28 cellular contexts compared by ENCODE assay signal in genomic region chr14:94343238-94343637, GRCh38. TPM values are rescaled to one million over a fixed set of nuclear protein-coding genes. Genes with fewer than 3 reads are reported as not detected.
A peak's percentile ranks its signal among the peaks of the same experiment; 100 is the strongest.
DNase-seq lines count a peak whose midpoint lies in the region; ATAC-seq and TF ChIP-seq lines count a peak whose summit lies in the region.
"Had no signal": no experiment of that assay in that cellular context is flagged by ENCODE, and none has a peak within 500 bp of the region (broad histone marks: within the 10 kb centered on the region; RNA-seq: fewer than 3 reads in every experiment).

No MANE protein-coding gene starts in this region.

- no peak overlapping the region for H2BK15ac ChIP-seq in IMR-90 (ENCODE audit: low read depth, low read length)

- H3K4me2 ChIP-seq in IMR-90 (ENCODE audit: low read depth, low read length): no peak overlapping the region
- H3K4me2 ChIP-seq: GM23338, SK-N-SH had no signal

- H3K79me1 ChIP-seq in IMR-90 (ENCODE audit: low read depth in 1 of 2, low read length in 2 of 2): no peaks in the 10 kb centered on the region

- H2AFZ ChIP-seq in ACC112 (ENCODE audit: low read length, unreplicated experiment) (no peak overlapping the region), IMR-90 (replicated peaks; ENCODE audit: low read length, poor library complexity) (peak overlapping the region; percentile 29)
- H2AFZ ChIP-seq: GM23338 had no signal

- DNase-seq in IMR-90 (no peak), DMS114 treated with DMSO at 0.1 percent for 48 hours (lab: John Stamatoyannopoulos, UW; ENCODE audit: unreplicated experiment) (no peak), NCI-H446 (lab: John Stamatoyannopoulos, UW) (no peak), HEK293T (ENCODE audit: extremely low spot score) (no peak)
- DNase-seq: Caco-2; CD8-positive, alpha-beta T cell; DMS79; EL; GDM1; H9; Karpas-422; NCI-H1092; NCI-H1417 treated with DMSO at 0.1 percent for 48 hours; NCI-H1694 treated with DMSO at 0.1 percent for 48 hours; NCI-H2081; NCI-H2227 treated with DMSO at 0.1 percent for 48 hours; NCI-H510A; NCI-H69; SIG-M5; SK-N-SH had no signal

- no peak for TF ChIP-seq CTCF in IMR-90 (conservative IDR thresholded peaks at IDR 0.05; ENCODE audit: low read depth, low read length)
- no peak for TF ChIP-seq CTCF in VCaP (conservative IDR thresholded peaks at IDR 0.05)

- no peak overlapping the region for H3K9ac ChIP-seq in IMR-90 (ENCODE audit: low read depth, low read length)
- no peak overlapping the region for H3K9ac ChIP-seq in subcutaneous abdominal adipose tissue (ENCODE audit: low read length in 5 of 5)
- H3K9ac ChIP-seq: SK-N-SH had no signal

- CTCF ChIA-PET in IMR-90 (lab: Yijun Ruan, JAX): no interaction called here
- CTCF ChIA-PET in HEK293T (lab: Yijun Ruan, JAX): interaction anchor here (1.0 kb wide), 1 partner anchor 489 kb away, joined by 3 read pairs; no protein-coding TSS in a partner anchor

- peaks cover 14% of the 10 kb centered on the region for H3K9me1 ChIP-seq in IMR-90 (ENCODE audit: insufficient read depth, low read length)

- in situ Hi-C loops in IMR-90 (cut with MboI; ENCODE audit: low sequenced_read_pairs): no loop called here

- POLR2A ChIA-PET in IMR-90 (lab: Charles Lee; ENCODE audit: unreplicated experiment) (no interaction called here), HEK293T (lab: Yijun Ruan, JAX) (interaction anchor here (1.2 kb wide), 1 partner anchor 24 kb away, joined by 3 read pairs; no protein-coding TSS in a partner anchor)

- intact Hi-C loops in IMR-90 (cut with micrococcal nuclease): no loop called here

- no CpG with 5 or more reads among the region's 5 CpGs for WGBS in IMR-90 (ENCODE audit: extremely low coverage in 2 of 2, insufficient read length in 1 of 2), 2 experiments

- H3K27ac ChIP-seq in ACC112 (ENCODE audit: low read depth, low read length): peak overlapping the region; percentile 94; the same call in 1 of the 2 replicates
- H3K27ac ChIP-seq in IMR-90 (ENCODE audit: insufficient read depth, low read length): no peak overlapping the region
- peak overlapping the region; percentile 14; the same call in 1 of the 2 replicates for H3K27ac ChIP-seq in VCaP
- H3K27ac ChIP-seq in subcutaneous abdominal adipose tissue (ENCODE audit: low read depth, low read length): peak overlapping the region; percentile 6
- H3K27ac ChIP-seq: C4-2B, HL-60 had no signal

- H3K27me3 ChIP-seq in ACC112 (ENCODE audit: insufficient read depth, low read length) (no peaks in the 10 kb centered on the region), IMR-90 (ENCODE audit: control insufficient read depth, insufficient read depth, low read length) (no peaks in the 10 kb centered on the region), subcutaneous abdominal adipose tissue (ENCODE audit: control insufficient read depth in 5 of 5, insufficient read depth in 4 of 5, low read length in 5 of 5) (peaks cover 0 to 4% (median 0%) of the 10 kb centered on the region in 5 donors)

- H4K8ac ChIP-seq in IMR-90 (ENCODE audit: low read depth in 2 of 2, low read length in 2 of 2): no peak overlapping the region

- H4K91ac ChIP-seq in IMR-90 (ENCODE audit: insufficient read depth, low read depth, low read length): no peak overlapping the region

- peak overlapping the region; percentile 87; the same call in 1 of the 2 replicates for H2AK5ac ChIP-seq in IMR-90 (ENCODE audit: low read depth, low read length)

- H3K4me3 ChIP-seq in ACC112 (ENCODE audit: low read depth, low read length): no peak overlapping the region
- no peak overlapping the region for H3K4me3 ChIP-seq in IMR-90 (ENCODE audit: insufficient read depth, low read depth, low read length)
- H3K4me3 ChIP-seq in subcutaneous abdominal adipose tissue (ENCODE audit: low read depth in 1 of 5, low read length in 5 of 5): no peak overlapping the region
- H3K4me3 ChIP-seq: GM12878, GM23338 had no signal

- H3K79me2 ChIP-seq in ACC112 (ENCODE audit: control insufficient read depth, insufficient read depth, low read length, unreplicated experiment): no peaks in the 10 kb centered on the region

- no peak overlapping the region for H2BK120ac ChIP-seq in IMR-90 (ENCODE audit: low read depth, low read length)

- no peak overlapping the region for H3K14ac ChIP-seq in IMR-90 (replicated peaks; ENCODE audit: low read depth, low read length)

- H2BK20ac ChIP-seq in IMR-90 (ENCODE audit: low read depth, low read length): peak overlapping the region; percentile 52

- no peak overlapping the region for H2AK9ac ChIP-seq in IMR-90 (replicated peaks; ENCODE audit: low read depth, low read length, poor library complexity)

- no peaks in the 10 kb centered on the region for H3K36me3 ChIP-seq in ACC112 (ENCODE audit: insufficient read depth, low read length)
- H3K36me3 ChIP-seq in IMR-90 (ENCODE audit: control insufficient read depth, insufficient read depth, low read length): no peaks in the 10 kb centered on the region
- no peaks in the 10 kb centered on the region for H3K36me3 ChIP-seq in subcutaneous abdominal adipose tissue (ENCODE audit: control insufficient read depth in 5 of 5, insufficient read depth in 5 of 5, low read length in 5 of 5)

- no peak overlapping the region for H2BK5ac ChIP-seq in IMR-90 (ENCODE audit: low read depth, low read length, poor library complexity, severe bottlenecking)

- no peak for ATAC-seq in IMR-90 (ENCODE audit: low read depth)
- ATAC-seq: CD8-positive, alpha-beta T cell; GM12878; GM23338 had no signal

- no TSS peak for BruUV-seq in IMR-90 (replicated peaks; lab: Mats Ljungman, UMichigan)

- dilution Hi-C loops in IMR-90 (cut with HindIII; ENCODE audit: low sequenced_read_pairs, unreplicated experiment): no loop called here

- H3K18ac ChIP-seq in IMR-90 (ENCODE audit: low read depth, low read length): no peak overlapping the region

- H3K4me1 ChIP-seq in ACC112 (ENCODE audit: control insufficient read depth, insufficient read depth, low read length, unreplicated experiment) (peaks cover 51% of the 10 kb centered on the region), IMR-90 (ENCODE audit: control insufficient read depth, insufficient read depth, low read length) (peaks cover 8% of the 10 kb centered on the region), subcutaneous abdominal adipose tissue (ENCODE audit: control insufficient read depth in 5 of 5, insufficient read depth in 5 of 5, low read length in 5 of 5) (peaks cover 3 to 29% (median 20%) of the 10 kb centered on the region in 5 donors)

- no peaks in the 10 kb centered on the region for H4K20me1 ChIP-seq in IMR-90 (ENCODE audit: insufficient read depth, low read length)

- no peaks in the 10 kb centered on the region for H3K9me3 ChIP-seq in IMR-90 (ENCODE audit: control insufficient read depth, insufficient read depth, low read length)
- H3K9me3 ChIP-seq in subcutaneous abdominal adipose tissue (ENCODE audit: control insufficient read depth in 5 of 5, low read length in 5 of 5): no peaks in the 10 kb centered on the region
- H3K9me3 ChIP-seq: Caco-2, SK-N-SH had no signal

- TF ChIP-seq POLR2A in IMR-90 (IDR thresholded peaks at IDR 0.05; ENCODE audit: low read depth, low read length): no peak

- H3K23ac ChIP-seq in IMR-90 (ENCODE audit: low read depth, low read length): no peak overlapping the region

- H3K56ac ChIP-seq in IMR-90 (ENCODE audit: extremely low read depth, insufficient read depth, low read length): no peak overlapping the region

- no peak overlapping the region for H4K5ac ChIP-seq in IMR-90 (ENCODE audit: low read depth, low read length)

- H3K4ac ChIP-seq in IMR-90 (ENCODE audit: low read depth, low read length): peak overlapping the region; percentile 26; the same call in 1 of the 2 replicates

- TF ChIP-seq RAD21 in IMR-90 (IDR thresholded peaks at IDR 0.05; ENCODE audit: low read length): no peak

TF ChIP-seq in IMR-90, 13 proteins besides CTCF, POLR2A, EP300 and RAD21 (continues in another document):
- TF ChIP-seq MXI1 (IDR thresholded peaks at IDR 0.05; ENCODE audit: borderline replicate concordance, low read depth, low read length) (no peak), RCOR1 (IDR thresholded peaks at IDR 0.05; ENCODE audit: insufficient replicate concordance, low read length) (no peak), MAFK (IDR thresholded peaks at IDR 0.05; ENCODE audit: low read depth, low read length) (no peak)

TF ChIP-seq in HEK293T, 16 proteins besides CTCF, POLR2A, EP300 and RAD21 (continues in another document):
- TF ChIP-seq NFRKB (IDR thresholded peaks at IDR 0.05) (no peak), SP1 (IDR thresholded peaks at IDR 0.05) (no peak), FOXA1 (IDR thresholded peaks at IDR 0.05) (no peak), PKNOX1 (IDR thresholded peaks at IDR 0.05) (no peak), FOXM1 (IDR thresholded peaks at IDR 0.05; ENCODE audit: borderline replicate concordance) (no peak), L3MBTL2 (conservative IDR thresholded peaks at IDR 0.05) (no peak), FOXK2 (IDR thresholded peaks at IDR 0.05) (no peak), HDGF (IDR thresholded peaks at IDR 0.05; ENCODE audit: borderline replicate concordance) (no peak), ARNT (IDR thresholded peaks at IDR 0.05) (no peak), LEF1 (IDR thresholded peaks at IDR 0.05; ENCODE audit: borderline replicate concordance) (no peak)

RNA-seq across cellular contexts. Expression of gene SERPINA6, which starts 20.1 kb away (rescaled TPM):
- total RNA-seq in IMR-90 (2012; rRNA removed): not detected in 2 replicates
- not detected in 2 replicates for polyA plus RNA-seq in IMR-90 (2012; rRNA removed)
- polyA plus RNA-seq in IMR-90 (2012; cell fraction: cytosol; rRNA removed): not detected in 2 replicates
- not detected in 2 replicates for polyA plus RNA-seq in IMR-90 (2012; cell fraction: nucleus; rRNA removed; ENCODE audit: low replicate concordance)
- total RNA-seq: CD8-positive, alpha-beta T cell; GM23338; H9; OCI-LY7 had no signal
- polyA plus RNA-seq: GM23338 had no signal

RNA-seq across cellular contexts. Expression of gene SERPINA2, which starts 23.3 kb away (rescaled TPM):
- total RNA-seq in IMR-90 (2012; rRNA removed): not detected in 2 replicates
- polyA plus RNA-seq in IMR-90 (2012; rRNA removed): not detected in 2 replicates
- not detected in 2 replicates for polyA plus RNA-seq in IMR-90 (2012; cell fraction: cytosol; rRNA removed)
- not detected in 2 replicates for polyA plus RNA-seq in IMR-90 (2012; cell fraction: nucleus; rRNA removed; ENCODE audit: low replicate concordance)
- total RNA-seq: Caco-2; CD8-positive, alpha-beta T cell; GM12878; GM23338; H9; OCI-LY7 had no signal
- polyA plus RNA-seq: GM12878, GM23338, SK-N-SH had no signal

RNA-seq across cellular contexts. Expression of gene SERPINA1, which starts 45.2 kb away (rescaled TPM):
- total RNA-seq in IMR-90 (2012; rRNA removed): 0.54 and 0.56 TPM in 2 replicates
- polyA plus RNA-seq in IMR-90 (2012; rRNA removed): 1.2 and 1.4 TPM in 2 replicates
- polyA plus RNA-seq in IMR-90 (2012; cell fraction: cytosol; rRNA removed): 0.85 and 1.2 TPM in 2 replicates
- polyA plus RNA-seq in IMR-90 (2012; cell fraction: nucleus; rRNA removed; ENCODE audit: low replicate concordance): 0.29 and 0.33 TPM in 2 replicates
- total RNA-seq: GM23338, H9, OCI-LY7 had no signal
- polyA plus RNA-seq: GM23338 had no signal

RNA-seq across cellular contexts. Expression of gene SERPINA10, which starts 50.2 kb away (rescaled TPM):
- not detected in 2 replicates for total RNA-seq in IMR-90 (2012; rRNA removed)
- not detected in 2 replicates for polyA plus RNA-seq in IMR-90 (2012; rRNA removed)
- polyA plus RNA-seq in IMR-90 (2012; cell fraction: cytosol; rRNA removed): not detected in 2 replicates
- polyA plus RNA-seq in IMR-90 (2012; cell fraction: nucleus; rRNA removed; ENCODE audit: low replicate concordance): not detected in 2 replicates
- total RNA-seq: CD8-positive, alpha-beta T cell; GM12878; GM23338; H9; OCI-LY7 had no signal
- polyA plus RNA-seq: GM12878, SK-N-SH had no signal
